ENCODE assay signal across 20 cellular contexts in genomic region chr1:41927118-41927517, GRCh38. TPM values are rescaled to one million over a fixed set of nuclear protein-coding genes. Genes with fewer than 3 reads are reported as not detected.
DNase-seq lines count a peak whose midpoint lies in the region; ATAC-seq and TF ChIP-seq lines count a peak whose summit lies in the region.
"Had no signal": no experiment of that assay in that cellular context is flagged by ENCODE, and none has a peak within 500 bp of the region (broad histone marks: within the 10 kb centered on the region; RNA-seq: fewer than 3 reads in every experiment).

No MANE protein-coding gene starts in this region.

- no peak overlapping the region for H2BK12ac ChIP-seq in mesenchymal stem cell (ENCODE audit: low read length in 2 of 2)

- TF ChIP-seq CTCF in 22Rv1 (IDR thresholded peaks at IDR 0.05) (no peak), left lung (IDR thresholded peaks at IDR 0.05) (no peak)

- H3K4me1 Mint-ChIP-seq in activated T-helper 17 cell treated with anti-CD3 and anti-CD28 coated beads, Interleukin-2, amount 50 U/mL, for 72 hours, result peaks cover 9% of the 10 kb centered on the region

- H3K4me1 ChIP-seq in left lung (no peaks in the 10 kb centered on the region), mesenchymal stem cell (ENCODE audit: control insufficient read depth, insufficient read depth, low read depth, low read length) (no peaks in the 10 kb centered on the region)
- H3K4me1 ChIP-seq: Peyer's patch had no signal

- no peak overlapping the region for H3K27ac Mint-ChIP-seq in activated T-helper 17 cell treated with anti-CD3 and anti-CD28 coated beads, Interleukin-2, amount 50 U/mL, for 72 hours

- H3K27me3 ChIP-seq in left lung (no peaks in the 10 kb centered on the region), mesenchymal stem cell (ENCODE audit: control insufficient read depth in 1 of 2, insufficient read depth in 1 of 2, low read length in 2 of 2) (no peaks in the 10 kb centered on the region)
- H3K27me3 ChIP-seq: Peyer's patch had no signal

- DNase-seq in COR-L47 (lab: John Stamatoyannopoulos, UW) (peak; percentile 17), NCI-H774 (lab: John Stamatoyannopoulos, UW) (peak; percentile 96), left lung (no peak), mesenchymal stem cell (no peak)
- DNase-seq: ACHN; AML-193; Calu3; CD4-positive, CD25-positive, alpha-beta regulatory T cell; DND-41; GOT3; NCI-H1436 treated with DMSO at 0.1 percent for 48 hours; NCI-H345; NCI-H526 treated with DMSO at 0.1 percent for 48 hours; Peyer's patch had no signal

- no peaks in the 10 kb centered on the region for H3K36me3 ChIP-seq in left lung
- H3K36me3 ChIP-seq in mesenchymal stem cell (ENCODE audit: control insufficient read depth in 1 of 2, insufficient read depth in 2 of 2, low read depth in 1 of 2, low read length in 2 of 2), result no peaks in the 10 kb centered on the region
- H3K36me3 ChIP-seq: Peyer's patch had no signal

- H3K4me3 ChIP-seq in left lung, result no peak overlapping the region
- no peak overlapping the region for H3K4me3 ChIP-seq in mesenchymal stem cell (ENCODE audit: insufficient read depth in 1 of 2, low read depth in 1 of 2, low read length in 2 of 2)
- H3K4me3 ChIP-seq: K562, Peyer's patch had no signal

- H2BK120ac ChIP-seq in mesenchymal stem cell (ENCODE audit: low read depth, low read length), result no peak overlapping the region

- H3K23ac ChIP-seq in mesenchymal stem cell (ENCODE audit: low read length in 2 of 2), result no peak overlapping the region

- H3K9ac ChIP-seq in mesenchymal stem cell (ENCODE audit: low read length), result no peak overlapping the region

- no peak overlapping the region for H3K4me3 Mint-ChIP-seq in activated T-helper 17 cell treated with anti-CD3 and anti-CD28 coated beads, Interleukin-2, amount 50 U/mL, for 72 hours
- H3K4me3 Mint-ChIP-seq: CD4-positive, CD25-positive, alpha-beta regulatory T cell had no signal

- no peak overlapping the region for H2BK5ac ChIP-seq in mesenchymal stem cell (ENCODE audit: low read depth, low read length, poor library complexity, severe bottlenecking)

- H3K18ac ChIP-seq in mesenchymal stem cell (ENCODE audit: low read depth in 1 of 2, low read length in 2 of 2), result no peak overlapping the region

- no peaks in the 10 kb centered on the region for H3K9me3 Mint-ChIP-seq in activated T-helper 17 cell treated with anti-CD3 and anti-CD28 coated beads, Interleukin-2, amount 50 U/mL, for 72 hours

- no peaks in the 10 kb centered on the region for H3K36me3 Mint-ChIP-seq in activated T-helper 17 cell treated with anti-CD3 and anti-CD28 coated beads, Interleukin-2, amount 50 U/mL, for 72 hours (ENCODE audit: low read depth)
- H3K36me3 Mint-ChIP-seq: CD4-positive, CD25-positive, alpha-beta regulatory T cell had no signal

- intact Hi-C loops in left lung (cut with DNase I), result no loop called here

- H3K9me3 ChIP-seq in left lung (peaks cover 0 to 2% of the 10 kb centered on the region in 2 donors), mesenchymal stem cell (ENCODE audit: control insufficient read depth, low read length) (no peaks in the 10 kb centered on the region)
- H3K9me3 ChIP-seq: Peyer's patch had no signal

- no peak overlapping the region for H4K91ac ChIP-seq in mesenchymal stem cell (ENCODE audit: low read length)

- no peak overlapping the region for H4K8ac ChIP-seq in mesenchymal stem cell (ENCODE audit: low read length)

- H2AK5ac ChIP-seq in mesenchymal stem cell (ENCODE audit: low read length, severe bottlenecking), result no peak overlapping the region

- H3K4me2 ChIP-seq in mesenchymal stem cell (ENCODE audit: low read length, poor library complexity, severe bottlenecking), result no peak overlapping the region

- H2AFZ ChIP-seq in mesenchymal stem cell (ENCODE audit: low read depth, low read length), result no peak overlapping the region

- peaks cover 6% of the 10 kb centered on the region for H3K79me1 ChIP-seq in mesenchymal stem cell (replicated peaks; ENCODE audit: low read length, poor library complexity, severe bottlenecking)

- ATAC-seq in left lung (peak; percentile 65), GM21367 (IDR thresholded peaks at IDR 0.05; ENCODE audit: unreplicated experiment) (no peak)
- ATAC-seq in activated T-helper 17 cell treated with anti-CD3 and anti-CD28 coated beads, Interleukin-2, amount 50 U/mL, for 72 hours (replicated peaks), result no peak
- ATAC-seq: K562, Right ventricle myocardium inferior, SK-N-SH treated with all-trans-retinoic acid at 6 μM for 48 hours had no signal

- peak overlapping the region; percentile 36 for H3K27ac ChIP-seq in 22Rv1
- H3K27ac ChIP-seq in left lung, result no peak overlapping the region
- no peak overlapping the region for H3K27ac ChIP-seq in mesenchymal stem cell (ENCODE audit: low read length, poor library complexity, severe bottlenecking)
- H3K27ac ChIP-seq: Peyer's patch had no signal

- H2BK15ac ChIP-seq in mesenchymal stem cell (ENCODE audit: low read depth, poor library complexity, severe bottlenecking), result no peak overlapping the region

- no peaks in the 10 kb centered on the region for H3K27me3 Mint-ChIP-seq in activated T-helper 17 cell treated with anti-CD3 and anti-CD28 coated beads, Interleukin-2, amount 50 U/mL, for 72 hours

- H3K14ac ChIP-seq in mesenchymal stem cell (ENCODE audit: low read length in 2 of 2), result no peak overlapping the region

- H3K4ac ChIP-seq in mesenchymal stem cell (ENCODE audit: low read depth in 1 of 2, low read length in 2 of 2), result no peak overlapping the region

RNA-seq across cellular contexts. Expression of gene HIVEP3, which starts 8.4 kb away (rescaled TPM):
- 10 to 100 TPM in 1 of 2 donors, 1 to 10 TPM in 1; 9.8 to 15.6 TPM for total RNA-seq in left lung
- 10 to 100 TPM in 1 of 2 donors, 1 to 10 TPM in 1; 8.0 to 27.6 TPM for total RNA-seq in activated T-helper 17 cell treated with anti-CD3 and anti-CD28 coated beads, Interleukin-2, amount 50 U/mL, for 72 hours
- 3.5 TPM for polyA plus RNA-seq in mesenchymal stem cell (2013, experiment 1 of 2)
- polyA plus RNA-seq in mesenchymal stem cell (2013, experiment 2 of 2), result 3.6 TPM

Comparison
In these comparisons a context has a peak if more than half of its experiments do, and no peak if none do; other contexts are left out.
1. DNase-seq: peak in COR-L47 (single experiment) and NCI-H774 (single experiment); none in left lung (0 of 2) and mesenchymal stem cell (single experiment).